Comparison of ENCODE assay signal across 2 cellular contexts in the genomic region with DNA sequence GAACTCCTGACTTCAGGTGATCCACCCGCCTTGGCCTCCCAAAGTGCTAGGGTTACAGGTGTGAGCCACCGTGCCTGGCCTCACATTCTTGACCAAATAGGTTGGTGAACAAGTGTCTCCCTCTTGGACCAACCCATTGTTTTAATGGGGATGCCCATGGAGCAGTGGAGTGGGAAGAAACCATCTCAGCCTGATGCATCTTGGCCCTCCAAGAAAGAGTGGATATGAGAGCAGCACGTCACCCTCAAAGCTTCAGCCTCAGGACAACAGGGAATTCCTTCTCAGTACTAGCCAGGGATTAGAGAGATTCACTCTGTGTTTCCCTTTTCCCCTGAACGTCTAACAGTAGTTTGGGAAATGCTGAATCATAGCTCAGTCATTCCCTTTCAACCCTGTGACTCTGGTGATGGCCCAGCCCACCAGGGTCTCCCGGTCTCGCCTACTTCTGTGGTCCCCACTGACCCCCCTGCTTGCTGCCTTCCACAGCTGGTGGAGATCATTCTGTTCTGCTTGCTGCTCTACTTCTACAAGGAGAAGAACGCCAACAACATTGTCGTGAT.
TF ChIP-seq lines count a peak whose summit lies in the region.

No MANE protein-coding gene starts in this region.

TF ChIP-seq in IMR-90, 13 proteins besides CTCF, POLR2A, EP300 and RAD21:
- TF ChIP-seq CEBPB (IDR thresholded peaks at IDR 0.05; ENCODE audit: low read depth, low read length): no peak
- TF ChIP-seq BHLHE40 (IDR thresholded peaks at IDR 0.05; ENCODE audit: low read depth, low read length): no peak
- no peak for TF ChIP-seq MAFK (IDR thresholded peaks at IDR 0.05; ENCODE audit: low read depth, low read length)
- no peak for TF ChIP-seq MXI1 (IDR thresholded peaks at IDR 0.05; ENCODE audit: borderline replicate concordance, low read depth, low read length)
- TF ChIP-seq FOS (IDR thresholded peaks at IDR 0.05; ENCODE audit: low read depth, low read length): no peak
- TF ChIP-seq CHD1 (IDR thresholded peaks at IDR 0.05; ENCODE audit: low read depth, low read length): no peak
- TF ChIP-seq, protein P1, sequence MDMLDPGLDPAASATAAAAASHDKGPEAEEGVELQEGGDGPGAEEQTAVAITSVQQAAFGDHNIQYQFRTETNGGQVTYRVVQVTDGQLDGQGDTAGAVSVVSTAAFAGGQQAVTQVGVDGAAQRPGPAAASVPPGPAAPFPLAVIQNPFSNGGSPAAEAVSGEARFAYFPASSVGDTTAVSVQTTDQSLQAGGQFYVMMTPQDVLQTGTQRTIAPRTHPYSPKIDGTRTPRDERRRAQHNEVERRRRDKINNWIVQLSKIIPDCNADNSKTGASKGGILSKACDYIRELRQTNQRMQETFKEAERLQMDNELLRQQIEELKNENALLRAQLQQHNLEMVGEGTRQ (IDR thresholded peaks at IDR 0.05; ENCODE audit: low read depth, low read length): no peak

TF ChIP-seq in K562, 482 proteins besides CTCF, POLR2A, EP300 and RAD21:
- TF ChIP-seq ZBTB17 (CRISPR knock-in tag; IDR thresholded peaks at IDR 0.05) (no peak), NFE2 (IDR thresholded peaks at IDR 0.05; ENCODE audit: low read depth) (peak; percentile 62; the same call in 1 of the 2 replicates), NFE2L1 (tag; IDR thresholded peaks at IDR 0.05; ENCODE audit: borderline replicate concordance, low read depth) (peak; percentile 32; the same call in 1 of the 2 replicates), TFAM (CRISPR knock-in tag; conservative IDR thresholded peaks at IDR 0.05) (no peak), BACH1 (tag; IDR thresholded peaks at IDR 0.05) (no peak), ZNF316 (IDR thresholded peaks at IDR 0.05) (peak; percentile 68), MAFF (IDR thresholded peaks at IDR 0.05; ENCODE audit: low read length) (peak; percentile 30; the same call in 1 of the 2 replicates), NR4A1 (CRISPR knock-in tag; IDR thresholded peaks at IDR 0.05) (no peak), NR4A1 (tag; IDR thresholded peaks at IDR 0.05) (no peak), C11orf30 (IDR thresholded peaks at IDR 0.05; ENCODE audit: low read depth) (peak; percentile 59; the same call in 1 of the 2 replicates), MAFG (tag; conservative IDR thresholded peaks at IDR 0.05) (peak; percentile 64), SETDB1 (IDR thresholded peaks at IDR 0.05; ENCODE audit: low read length) (no peak)
- TF ChIP-seq, protein P2, sequence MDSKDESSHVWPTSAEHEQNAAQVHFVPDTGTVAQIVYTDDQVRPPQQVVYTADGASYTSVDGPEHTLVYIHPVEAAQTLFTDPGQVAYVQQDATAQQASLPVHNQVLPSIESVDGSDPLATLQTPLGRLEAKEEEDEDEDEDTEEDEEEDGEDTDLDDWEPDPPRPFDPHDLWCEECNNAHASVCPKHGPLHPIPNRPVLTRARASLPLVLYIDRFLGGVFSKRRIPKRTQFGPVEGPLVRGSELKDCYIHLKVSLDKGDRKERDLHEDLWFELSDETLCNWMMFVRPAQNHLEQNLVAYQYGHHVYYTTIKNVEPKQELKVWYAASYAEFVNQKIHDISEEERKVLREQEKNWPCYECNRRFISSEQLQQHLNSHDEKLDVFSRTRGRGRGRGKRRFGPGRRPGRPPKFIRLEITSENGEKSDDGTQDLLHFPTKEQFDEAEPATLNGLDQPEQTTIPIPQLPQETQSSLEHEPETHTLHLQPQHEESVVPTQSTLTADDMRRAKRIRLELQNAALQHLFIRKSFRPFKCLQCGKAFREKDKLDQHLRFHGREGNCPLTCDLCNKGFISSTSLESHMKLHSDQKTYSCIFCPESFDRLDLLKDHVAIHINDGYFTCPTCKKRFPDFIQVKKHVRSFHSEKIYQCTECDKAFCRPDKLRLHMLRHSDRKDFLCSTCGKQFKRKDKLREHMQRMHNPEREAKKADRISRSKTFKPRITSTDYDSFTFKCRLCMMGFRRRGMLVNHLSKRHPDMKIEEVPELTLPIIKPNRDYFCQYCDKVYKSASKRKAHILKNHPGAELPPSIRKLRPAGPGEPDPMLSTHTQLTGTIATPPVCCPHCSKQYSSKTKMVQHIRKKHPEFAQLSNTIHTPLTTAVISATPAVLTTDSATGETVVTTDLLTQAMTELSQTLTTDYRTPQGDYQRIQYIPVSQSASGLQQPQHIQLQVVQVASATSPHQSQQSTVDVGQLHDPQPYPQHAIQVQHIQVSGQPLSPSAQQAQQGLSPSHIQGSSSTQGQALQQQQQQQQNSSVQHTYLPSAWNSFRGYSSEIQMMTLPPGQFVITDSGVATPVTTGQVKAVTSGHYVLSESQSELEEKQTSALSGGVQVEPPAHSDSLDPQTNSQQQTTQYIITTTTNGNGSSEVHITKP (IDR thresholded peaks at IDR 0.05; ENCODE audit: partially characterized antibody): peak; percentile 88
- TF ChIP-seq, protein P3, sequence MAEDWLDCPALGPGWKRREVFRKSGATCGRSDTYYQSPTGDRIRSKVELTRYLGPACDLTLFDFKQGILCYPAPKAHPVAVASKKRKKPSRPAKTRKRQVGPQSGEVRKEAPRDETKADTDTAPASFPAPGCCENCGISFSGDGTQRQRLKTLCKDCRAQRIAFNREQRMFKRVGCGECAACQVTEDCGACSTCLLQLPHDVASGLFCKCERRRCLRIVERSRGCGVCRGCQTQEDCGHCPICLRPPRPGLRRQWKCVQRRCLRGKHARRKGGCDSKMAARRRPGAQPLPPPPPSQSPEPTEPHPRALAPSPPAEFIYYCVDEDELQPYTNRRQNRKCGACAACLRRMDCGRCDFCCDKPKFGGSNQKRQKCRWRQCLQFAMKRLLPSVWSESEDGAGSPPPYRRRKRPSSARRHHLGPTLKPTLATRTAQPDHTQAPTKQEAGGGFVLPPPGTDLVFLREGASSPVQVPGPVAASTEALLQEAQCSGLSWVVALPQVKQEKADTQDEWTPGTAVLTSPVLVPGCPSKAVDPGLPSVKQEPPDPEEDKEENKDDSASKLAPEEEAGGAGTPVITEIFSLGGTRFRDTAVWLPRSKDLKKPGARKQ (CRISPR knock-in tag; IDR thresholded peaks at IDR 0.05): no peak
